In the genomic region with DNA sequence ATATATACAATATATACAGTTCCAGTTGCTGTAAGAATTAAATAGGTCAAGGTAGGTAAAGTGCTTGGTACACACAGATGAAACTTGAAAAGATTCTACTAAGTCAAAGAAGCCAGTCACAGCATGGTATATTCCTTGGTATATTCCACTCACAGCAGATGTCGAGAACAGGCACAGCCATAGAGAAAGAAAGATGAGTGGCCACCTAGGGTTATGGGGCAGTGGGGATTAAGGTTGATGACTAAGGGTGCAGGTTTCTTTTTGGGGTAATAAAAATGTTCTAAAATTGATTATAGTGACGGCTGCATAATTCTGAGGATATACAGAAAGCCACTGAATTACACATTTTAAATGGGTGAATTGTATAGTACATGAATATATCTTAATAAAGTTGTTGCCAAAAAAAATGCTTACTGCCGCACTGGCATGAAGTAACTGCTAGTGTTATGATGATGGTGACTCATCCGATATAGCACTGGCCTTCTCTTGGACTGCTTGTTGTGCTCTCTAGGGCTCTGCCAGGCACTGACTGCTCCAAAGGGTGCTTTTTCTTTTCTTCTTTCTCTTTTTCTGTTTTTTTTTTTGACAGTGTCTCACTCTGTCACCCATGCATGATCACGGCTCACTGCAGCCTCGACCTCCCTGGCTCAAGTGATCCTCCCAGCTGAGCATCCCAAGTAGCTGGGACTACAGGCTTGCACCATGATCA, we compare ENCODE assay signal across 13 cellular contexts. TPM values are rescaled to one million over a fixed set of nuclear protein-coding genes. Genes with fewer than 3 reads are reported as not detected.
DNase-seq lines count a peak whose midpoint lies in the region; TF ChIP-seq lines count a peak whose summit lies in the region.
"Had no signal": no experiment of that assay in that cellular context is flagged by ENCODE, and none has a peak within 500 bp of the region (broad histone marks: within the 10 kb centered on the region; RNA-seq: fewer than 3 reads in every experiment).

No MANE protein-coding gene starts in this region.

- H3K18ac ChIP-seq in mesenchymal stem cell (ENCODE audit: low read depth in 1 of 2, low read length in 2 of 2), result no peak overlapping the region

- no peak overlapping the region for H2BK15ac ChIP-seq in mesenchymal stem cell (ENCODE audit: low read depth, poor library complexity, severe bottlenecking)

- H3K4ac ChIP-seq in mesenchymal stem cell (ENCODE audit: low read depth in 1 of 2, low read length in 2 of 2), result no peak overlapping the region

- H3K4me3 ChIP-seq in cardiac fibroblast (replicated peaks in 1 of 2; ENCODE audit: low read depth in 2 of 2, low read length in 2 of 2), result no peak overlapping the region
- H3K4me3 ChIP-seq in mesenchymal stem cell (ENCODE audit: insufficient read depth in 1 of 2, low read depth in 1 of 2, low read length in 2 of 2), result no peak overlapping the region
- no peak overlapping the region for H3K4me3 ChIP-seq in Karpas-422 (ENCODE audit: low read length)
- H3K4me3 ChIP-seq: thoracic aorta had no signal

- H2BK5ac ChIP-seq in mesenchymal stem cell (ENCODE audit: low read depth, low read length, poor library complexity, severe bottlenecking), result no peak overlapping the region

- H4K91ac ChIP-seq in mesenchymal stem cell (ENCODE audit: low read length), result no peak overlapping the region

- H3K27me3 ChIP-seq in mesenchymal stem cell (ENCODE audit: control insufficient read depth in 1 of 2, insufficient read depth in 1 of 2, low read length in 2 of 2) (no peaks in the 10 kb centered on the region), Karpas-422 (ENCODE audit: low read length) (no peaks in the 10 kb centered on the region)

- H3K9me3 ChIP-seq in mesenchymal stem cell (ENCODE audit: control insufficient read depth, low read length) (no peaks in the 10 kb centered on the region), Karpas-422 (ENCODE audit: low read length) (no peaks in the 10 kb centered on the region)
- H3K9me3 ChIP-seq: thoracic aorta had no signal

- H2AFZ ChIP-seq in mesenchymal stem cell (ENCODE audit: low read depth, low read length) (no peak overlapping the region), Karpas-422 (ENCODE audit: low read length) (no peak overlapping the region)

- peaks cover 6% of the 10 kb centered on the region for H3K79me1 ChIP-seq in mesenchymal stem cell (replicated peaks; ENCODE audit: low read length, poor library complexity, severe bottlenecking)

- no peak overlapping the region for H2BK12ac ChIP-seq in mesenchymal stem cell (ENCODE audit: low read length in 2 of 2)

- H3K9me2 ChIP-seq in Karpas-422 (replicated peaks; ENCODE audit: insufficient read depth, low read length), result no peaks in the 10 kb centered on the region

- H4K20me1 ChIP-seq in Karpas-422 (ENCODE audit: insufficient read depth, low read depth, low read length), result no peaks in the 10 kb centered on the region

- 56% methylated on average over 5 of the region's 6 CpGs for WGBS in mesenchymal stem cell

- H3K4me1 ChIP-seq in mesenchymal stem cell (ENCODE audit: control insufficient read depth, insufficient read depth, low read depth, low read length), result peaks cover 8% of the 10 kb centered on the region
- no peaks in the 10 kb centered on the region for H3K4me1 ChIP-seq in Karpas-422 (ENCODE audit: low read length)

- no peak overlapping the region for H3K14ac ChIP-seq in mesenchymal stem cell (ENCODE audit: low read length in 2 of 2)

- in situ Hi-C loops in ACHN (cut with HindIII; ENCODE audit: low pct_ligation_motif_present, low pct_unique_long_range_greater_than_20kb, low sequenced_read_pairs), result no loop called here

- H3K79me2 ChIP-seq in Karpas-422 (ENCODE audit: low read length), result no peaks in the 10 kb centered on the region

- H3K4me2 ChIP-seq in mesenchymal stem cell (ENCODE audit: low read length, poor library complexity, severe bottlenecking) (no peak overlapping the region), Karpas-422 (ENCODE audit: low read depth, low read length, poor library complexity, severe bottlenecking) (no peak overlapping the region)

- no peak overlapping the region for H2AK5ac ChIP-seq in mesenchymal stem cell (ENCODE audit: low read length, severe bottlenecking)

- DNase-seq in ACHN (peak; percentile 71), HT1080 (ENCODE audit: low read depth) (peak; percentile 79), cardiac fibroblast (ENCODE audit: low read depth in 2 of 2) (peak; percentile 88 to 91), mesenchymal stem cell (peak; percentile 90), NCI-H1092 treated with DMSO at 0.1 percent for 48 hours (lab: John Stamatoyannopoulos, UW) (no peak), Karpas-422 (no peak), SK-N-DZ (ENCODE audit: low spot score) (no peak)
- no peak for DNase-seq in stimulated activated CD4-positive, alpha-beta T cell treated with anti-CD3 and anti-CD28 coated beads, Interleukin-15, amount 100 ng/mL, for 24 hours
- DNase-seq: activated gamma-delta T cell; NCI-H2029; stimulated activated CD4-positive, alpha-beta T cell treated with anti-CD3 and anti-CD28 coated beads, Interleukin-4, amount 100 ng/mL, for 1 hour; WERI-Rb-1 had no signal

- H4K8ac ChIP-seq in mesenchymal stem cell (ENCODE audit: low read length), result no peak overlapping the region

- peak overlapping the region; percentile 12 for H3K9ac ChIP-seq in mesenchymal stem cell (ENCODE audit: low read length)
- no peak overlapping the region for H3K9ac ChIP-seq in Karpas-422 (ENCODE audit: low read length)

- peak overlapping the region; percentile 74 for H3K27ac ChIP-seq in mesenchymal stem cell (ENCODE audit: low read length, poor library complexity, severe bottlenecking)
- no peak overlapping the region for H3K27ac ChIP-seq in Karpas-422 (ENCODE audit: low read length)
- H3K27ac ChIP-seq: thoracic aorta, WERI-Rb-1 had no signal

- TF ChIP-seq CTCF in cardiac fibroblast (IDR thresholded peaks at IDR 0.05; ENCODE audit: low read depth, low read length), result no peak

- peak overlapping the region; percentile 58 for H2BK120ac ChIP-seq in mesenchymal stem cell (ENCODE audit: low read depth, low read length)

- H3K36me3 ChIP-seq in mesenchymal stem cell (ENCODE audit: control insufficient read depth in 1 of 2, insufficient read depth in 2 of 2, low read depth in 1 of 2, low read length in 2 of 2) (peaks cover 34 to 65% of the 10 kb centered on the region in 2 experiments), Karpas-422 (ENCODE audit: insufficient read depth, low read length) (no peaks in the 10 kb centered on the region)

- no peak overlapping the region for H3K23ac ChIP-seq in mesenchymal stem cell (ENCODE audit: low read length in 2 of 2)

RNA-seq across cellular contexts. Expression of a gene that starts 23.5 kb away (rescaled TPM):
- 36.6 and 36.9 TPM in 2 replicates for total RNA-seq in HT1080 (2014; rRNA removed; shearing (Covaris generic))
- polyA plus RNA-seq in HT1080 (2015; cell fraction: cytosol; rRNA removed), result 42.6 and 45.1 TPM in 2 replicates
- 97.8 and 105 TPM in 2 replicates for polyA plus RNA-seq in HT1080 (2015; cell fraction: nucleus; rRNA removed)
- polyA plus RNA-seq in mesenchymal stem cell (2013, experiment 1 of 2), result 28.4 TPM
- 27.5 TPM for polyA plus RNA-seq in mesenchymal stem cell (2013, experiment 2 of 2)
- total RNA-seq in Karpas-422 (2014; rRNA removed; shearing (Covaris generic); ENCODE audit: low replicate concordance), result 0.97 and 5.2 TPM in 2 replicates
- polyA plus RNA-seq in SK-N-DZ (2014; cell fraction: cytosol; rRNA removed), result 1.1 and 1.5 TPM in 2 replicates
- polyA plus RNA-seq in SK-N-DZ (2014; cell fraction: nucleus; rRNA removed), result 1.7 and 3.2 TPM in 2 replicates

RNA-seq across cellular contexts. Expression of a gene that starts 39.5 kb away (rescaled TPM):
- total RNA-seq in HT1080 (2014; rRNA removed; shearing (Covaris generic)), result 9.2 and 12.5 TPM in 2 replicates
- polyA plus RNA-seq in HT1080 (2015; cell fraction: cytosol; rRNA removed), result 7.1 and 7.9 TPM in 2 replicates
- 4.6 and 4.9 TPM in 2 replicates for polyA plus RNA-seq in HT1080 (2015; cell fraction: nucleus; rRNA removed)
- polyA plus RNA-seq in mesenchymal stem cell (2013, experiment 1 of 2), result 2.3 TPM
- 2.3 TPM for polyA plus RNA-seq in mesenchymal stem cell (2013, experiment 2 of 2)
- 1.7 and 2.5 TPM in 2 replicates for total RNA-seq in Karpas-422 (2014; rRNA removed; shearing (Covaris generic); ENCODE audit: low replicate concordance)
- 12.8 and 13.7 TPM in 2 replicates for polyA plus RNA-seq in SK-N-DZ (2014; cell fraction: cytosol; rRNA removed)
- polyA plus RNA-seq in SK-N-DZ (2014; cell fraction: nucleus; rRNA removed), result 4.2 and 4.8 TPM in 2 replicates

Comparison
In these comparisons a context has a peak if more than half of its experiments do, and no peak if none do; other contexts are left out.
1. DNase-seq: peak in ACHN (single experiment), HT1080 (single experiment), cardiac fibroblast (2 of 2) and mesenchymal stem cell (single experiment); none in stimulated activated CD4-positive, alpha-beta T cell treated with anti-CD3 and anti-CD28 coated beads, Interleukin-15, amount 100 ng/mL, for 24 hours (single experiment), NCI-H1092 treated with DMSO at 0.1 percent for 48 hours (single experiment), Karpas-422 (single experiment) and SK-N-DZ (single experiment).